10 cellular contexts compared by ENCODE assay signal in the genomic region with DNA sequence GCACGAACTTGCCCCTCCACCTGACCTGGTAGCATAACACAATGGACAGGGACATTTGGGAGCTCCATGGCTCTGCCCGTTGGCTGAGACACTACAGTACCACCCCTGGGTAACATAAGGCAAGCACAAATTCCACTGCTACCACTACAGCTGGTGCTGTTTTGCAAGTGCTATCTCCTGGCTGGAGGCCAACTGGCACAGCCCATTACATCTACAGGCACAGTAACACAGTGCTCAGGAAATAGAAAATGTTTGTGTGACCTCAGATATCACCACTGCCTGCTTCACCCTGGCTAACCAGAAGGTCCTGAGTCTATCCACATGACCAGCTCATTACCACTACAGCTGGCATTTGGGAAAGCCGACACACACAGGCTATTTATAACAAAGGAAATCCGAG.
DNase-seq lines count a peak whose midpoint lies in the region; ATAC-seq, FAIRE-seq and TF ChIP-seq lines count a peak whose summit lies in the region.
"Had no signal": no experiment of that assay in that cellular context is flagged by ENCODE, and none has a peak within 500 bp of the region (broad histone marks: within the 10 kb centered on the region; RNA-seq: fewer than 3 reads in every experiment).

No MANE protein-coding gene starts in this region.

- no peaks in the 10 kb centered on the region for H3K4me1 ChIP-seq in astrocyte (ENCODE audit: insufficient read depth, low read length)

- H3K36me3 Mint-ChIP-seq in astrocyte (ENCODE audit: low read depth, unreplicated experiment) = no peaks in the 10 kb centered on the region
- H3K36me3 Mint-ChIP-seq in progenitor cell of endocrine pancreas (ENCODE audit: insufficient read depth) = no peaks in the 10 kb centered on the region

- no peaks in the 10 kb centered on the region for H4K20me1 ChIP-seq in astrocyte (ENCODE audit: insufficient read depth, low read length)

- H2AFZ ChIP-seq in astrocyte (ENCODE audit: low read depth, low read length) = no peak overlapping the region

- TF ChIP-seq CTCF in astrocyte (IDR thresholded peaks at IDR 0.05; ENCODE audit: insufficient read depth, low read depth, low read length) (no peak), progenitor cell of endocrine pancreas (IDR thresholded peaks at IDR 0.05; ENCODE audit: unreplicated experiment) (no peak)

- FAIRE-seq in astrocyte (lab: Jason Lieb, UNC) = no peak

- H3K36me3 ChIP-seq in astrocyte (ENCODE audit: insufficient read depth, low read length) = no peaks in the 10 kb centered on the region

- no peak overlapping the region for H3K4me3 ChIP-seq in astrocyte (ENCODE audit: insufficient read depth, low read depth, low read length)

- peak; percentile 11 for DNase-seq in NCI-H1048 (lab: John Stamatoyannopoulos, UW)
- DNase-seq in astrocyte (ENCODE audit: low read depth) = peak; percentile 1
- DNase-seq in inferior parietal cortex (ENCODE audit: extremely low spot score) = peak; percentile 12
- peak; percentile 33 for DNase-seq in superior temporal gyrus (ENCODE audit: extremely low spot score)
- no peak for DNase-seq in progenitor cell of endocrine pancreas (ENCODE audit: low spot score, unreplicated experiment)
- no peak for DNase-seq in activated gamma-delta T cell (lab: John Stamatoyannopoulos, UW)
- DNase-seq: activated T-cell treated with anti-CD3 and anti-CD28 coated beads, Interleukin-2, amount 50 U/mL, for 72 hours; effector CD8-positive, alpha-beta T cell; stimulated activated CD4-positive, alpha-beta T cell treated with anti-CD3 and anti-CD28 coated beads, Interleukin-15, amount 100 ng/mL, for 24 hours had no signal

- H3K9me3 Mint-ChIP-seq in astrocyte (ENCODE audit: unreplicated experiment) (no peaks in the 10 kb centered on the region), progenitor cell of endocrine pancreas (ENCODE audit: low read depth) (no peaks in the 10 kb centered on the region)

- peaks cover 7% of the 10 kb centered on the region for H3K4me1 Mint-ChIP-seq in astrocyte (ENCODE audit: low read depth, unreplicated experiment)
- H3K4me1 Mint-ChIP-seq in progenitor cell of endocrine pancreas (ENCODE audit: low read depth) = peaks cover 3% of the 10 kb centered on the region

- no peak overlapping the region for H3K27ac ChIP-seq in astrocyte (ENCODE audit: low read depth, low read length)

- H3K27me3 Mint-ChIP-seq in astrocyte (ENCODE audit: low read depth, unreplicated experiment) = no peaks in the 10 kb centered on the region
- H3K27me3 Mint-ChIP-seq in progenitor cell of endocrine pancreas = no peaks in the 10 kb centered on the region

- H3K79me2 ChIP-seq in astrocyte (ENCODE audit: insufficient read depth, low read length) = no peaks in the 10 kb centered on the region

- H3K27ac Mint-ChIP-seq in astrocyte (ENCODE audit: unreplicated experiment) (no peak overlapping the region), progenitor cell of endocrine pancreas (no peak overlapping the region)
- H3K27ac Mint-ChIP-seq: activated T-cell treated with anti-CD3 and anti-CD28 coated beads, Interleukin-2, amount 50 U/mL, for 72 hours had no signal

- no peak overlapping the region for H3K9ac ChIP-seq in astrocyte (ENCODE audit: low read length)

- H3K4me2 ChIP-seq in astrocyte (ENCODE audit: low read length) = no peak overlapping the region

- H3K9me3 ChIP-seq in astrocyte (ENCODE audit: insufficient read depth, low read depth, low read length) = no peaks in the 10 kb centered on the region

- no peak for ATAC-seq in GM19023 (IDR thresholded peaks at IDR 0.05; ENCODE audit: unreplicated experiment)
- ATAC-seq: activated T-cell treated with anti-CD3 and anti-CD28 coated beads, Interleukin-2, amount 50 U/mL, for 72 hours had no signal

- H3K27me3 ChIP-seq in astrocyte (ENCODE audit: insufficient read depth, low read length) = no peaks in the 10 kb centered on the region

- H3K4me3 Mint-ChIP-seq in astrocyte (ENCODE audit: unreplicated experiment) (no peak overlapping the region), progenitor cell of endocrine pancreas (ENCODE audit: low read depth) (no peak overlapping the region)
- H3K4me3 Mint-ChIP-seq: activated T-cell treated with anti-CD3 and anti-CD28 coated beads, Interleukin-2, amount 50 U/mL, for 72 hours had no signal

Comparison
In these comparisons a context has a peak if more than half of its experiments do, and no peak if none do; other contexts are left out.
1. DNase-seq: peak in NCI-H1048 (single experiment), astrocyte (single experiment), inferior parietal cortex (single experiment) and superior temporal gyrus (single experiment); none in progenitor cell of endocrine pancreas (single experiment) and activated gamma-delta T cell (single experiment).